8 cellular contexts compared by ENCODE assay signal in genomic region chr4:151014521-151015457, GRCh38. TPM values are rescaled to one million over a fixed set of nuclear protein-coding genes. Genes with fewer than 3 reads are reported as not detected.
A peak's percentile ranks its signal among the peaks of the same experiment; 100 is the strongest.
DNase-seq lines count a peak whose midpoint lies in the region; ATAC-seq and TF ChIP-seq lines count a peak whose summit lies in the region.

Gene LRBA, minus strand, starts transcription at chr4:151015284. Its CDS starts 642 bp downstream, at chr4:151014642.

- H3K36me3 ChIP-seq in osteoblast (ENCODE audit: insufficient read depth, low read length), result no peaks in the 10 kb centered on the region
- H3K36me3 ChIP-seq in testis (ENCODE audit: low read depth, missing control alignments), result no peaks in the 10 kb centered on the region

- WGBS in testis, 2 donors, result 0 to 1% methylated on average over 36 to 37 of the region's 37 CpGs

- TF ChIP-seq POLR2A in NB4 (IDR thresholded peaks at IDR 0.05; ENCODE audit: extremely low read depth, insufficient read length), result no peak
- no peak for TF ChIP-seq POLR2A in testis (IDR thresholded peaks at IDR 0.05)

- peak within 1 kb of the TSS; percentile 94 for H3K27ac Mint-ChIP-seq in glutamatergic neuron (ENCODE audit: unreplicated experiment)

- H3K27me3 Mint-ChIP-seq in glutamatergic neuron (ENCODE audit: unreplicated experiment), result no peaks in the 10 kb centered on the region

- peaks cover 7% of the 10 kb centered on the region for H3K4me1 Mint-ChIP-seq in glutamatergic neuron (ENCODE audit: low read depth, unreplicated experiment)

- no peaks in the 10 kb centered on the region for H4K20me1 ChIP-seq in osteoblast (ENCODE audit: insufficient read depth, low read length)

- H3K4me1 ChIP-seq in osteoblast (ENCODE audit: insufficient read depth, low read length), result peaks cover 3% of the 10 kb centered on the region
- peaks cover 5% of the 10 kb centered on the region for H3K4me1 ChIP-seq in testis

- peak within 1 kb of the TSS; percentile 98 for H3K4me2 ChIP-seq in osteoblast (ENCODE audit: insufficient read depth, low read length)

- DNase-seq in GDM1 (lab: John Stamatoyannopoulos, UW), result peak; percentile 72
- peak; percentile 79 for DNase-seq in NB4 (ENCODE audit: low read depth)
- DNase-seq in SKM-1 (lab: John Stamatoyannopoulos, UW; ENCODE audit: unreplicated experiment), result peak; percentile 67
- peak; percentile 82 for DNase-seq in activated naive CD4-positive, alpha-beta T cell treated with anti-CD3 and anti-CD28 coated beads, Interleukin-2, amount 50 U/mL, for 16 hours
- DNase-seq in glutamatergic neuron, result peak; percentile 68
- peak; percentile 86 for DNase-seq in osteoblast (ENCODE audit: insufficient read length, low spot score, missing footprints)
- peak; percentile 88 for DNase-seq in testis

- peak within 1 kb of the TSS; percentile 99 for H3K4me3 Mint-ChIP-seq in glutamatergic neuron (ENCODE audit: unreplicated experiment)

- peaks cover 2% of the 10 kb centered on the region for H3K9me3 Mint-ChIP-seq in glutamatergic neuron (ENCODE audit: unreplicated experiment)

- no peaks in the 10 kb centered on the region for H3K36me3 Mint-ChIP-seq in glutamatergic neuron (ENCODE audit: unreplicated experiment)

- peak within 1 kb of the TSS; percentile 100 for H2AFZ ChIP-seq in osteoblast (ENCODE audit: low read length)

- TF ChIP-seq CTCF in NB4 (IDR thresholded peaks at IDR 0.05; ENCODE audit: low read depth, low read length), result no peak
- no peak for TF ChIP-seq CTCF in glutamatergic neuron (IDR thresholded peaks at IDR 0.05; ENCODE audit: partially characterized antibody, unreplicated experiment)
- TF ChIP-seq CTCF in osteoblast (IDR thresholded peaks at IDR 0.05; ENCODE audit: extremely low read depth, low read depth, low read length), result no peak
- no peak for TF ChIP-seq CTCF in testis (IDR thresholded peaks at IDR 0.05)

- ATAC-seq in HG02571 (IDR thresholded peaks at IDR 0.05; ENCODE audit: unreplicated experiment), result peak; percentile 74

- intact Hi-C loops in testis (cut with DNase I; ENCODE audit: low total_unique reads), result no loop called here

- H3K27me3 ChIP-seq in osteoblast (ENCODE audit: insufficient read depth, low read length), result no peaks in the 10 kb centered on the region
- no peaks in the 10 kb centered on the region for H3K27me3 ChIP-seq in testis

- H3K79me2 ChIP-seq in osteoblast (ENCODE audit: insufficient read depth, low read length), result peaks cover 27% of the 10 kb centered on the region

- H3K27ac ChIP-seq in osteoblast (ENCODE audit: low read depth, low read length), result peak within 1 kb of the TSS; percentile 73
- peak within 1 kb of the TSS; percentile 91 to 95 for H3K27ac ChIP-seq in testis

- H3K9me3 ChIP-seq in osteoblast (ENCODE audit: low read depth, low read length) (no peaks in the 10 kb centered on the region), testis (no peaks in the 10 kb centered on the region)

- H3K4me3 ChIP-seq in NB4 (ENCODE audit: low read depth, low read length) (peak within 1 kb of the TSS; percentile 81), osteoblast (ENCODE audit: insufficient read depth, low read length) (peak within 1 kb of the TSS; percentile 93), testis (peak within 1 kb of the TSS; percentile 98 to 99)

RNA-seq across cellular contexts. Expression of gene LRBA, which starts in this region (rescaled TPM):
- total RNA-seq in glutamatergic neuron (ENCODE audit: unreplicated experiment) (26.4 TPM), osteoblast (63.6 and 67.3 TPM in 2 replicates), testis (10 to 100 TPM; 60.8 to 61.1 TPM)
- 24.6 TPM for polyA plus RNA-seq in testis (ENCODE audit: insufficient read depth, low read depth, low replicate concordance)

Comparison
In these comparisons a context has a peak if more than half of its experiments do, and no peak if none do; other contexts are left out.
1. Peak in every context shown above with its lines: DNase-seq, ATAC-seq, H3K4me3 ChIP-seq and H3K27ac ChIP-seq.